In genomic region chr4:6469144-6469543, GRCh38 we compare ENCODE assay signal across 20 cellular contexts. TPM values are rescaled to one million over a fixed set of nuclear protein-coding genes. Genes with fewer than 3 reads are reported as not detected.
"Had no signal": no experiment of that assay in that cellular context is flagged by ENCODE, and none has a peak within 500 bp of the region (broad histone marks: within the 10 kb centered on the region; RNA-seq: fewer than 3 reads in every experiment).

No MANE protein-coding gene starts in this region.

- H3K27ac ChIP-seq: left lung, right lobe of liver, thyroid gland had no signal

- H3K36me3 Mint-ChIP-seq: activated naive CD8-positive, alpha-beta T cell treated with anti-CD3 and anti-CD28 coated beads, Interleukin-2, amount 10 ng/mL, durations not matched to agents 7 days and 5 days; stimulated activated naive B cell treated with anti-CD40 and anti-IgM and Interleukin-4, amounts not matched to agents 10 μg/mL and 1 μg/mL and 100 μg/mL, for 72 hours; T-cell had no signal

- H3K36me3 ChIP-seq: left lung, right lobe of liver, thyroid gland had no signal

- DNase-seq: activated CD4-positive, alpha-beta T cell treated with anti-CD3 and anti-CD28 coated beads for 4 hours; activated naive CD4-positive, alpha-beta T cell treated with Interleukin-2 at 50 U/mL for 16 hours; activated T-cell treated with anti-CD3 and anti-CD28 coated beads for 4 hours; amygdala; hypothalamus; left lung; mammary epithelial cell; midbrain; stimulated activated CD4-positive, alpha-beta T cell treated with anti-CD3 and anti-CD28 coated beads, Interleukin-4, amount 100 ng/mL, for 4 hours; stimulated activated naive B cell treated with anti-CD40 and anti-IgM and Interleukin-4, amounts not matched to agents 10 μg/mL and 1 μg/mL and 100 μg/mL, for 72 hours; T-cell; thyroid gland had no signal

- ATAC-seq: left lung; right lobe of liver; SK-N-SH treated with all-trans-retinoic acid at 6 μM for 48 hours; stimulated activated naive B cell treated with anti-CD40 and anti-IgM and Interleukin-4, amounts not matched to agents 10 μg/mL and 1 μg/mL and 100 μg/mL, for 72 hours; T-cell had no signal

- H3K9me3 ChIP-seq: left lung, right lobe of liver, thyroid gland had no signal

- H3K4me3 Mint-ChIP-seq: activated B cell treated with CpG ODN at 0.5 μM for 24 hours; activated naive CD8-positive, alpha-beta T cell treated with anti-CD3 and anti-CD28 coated beads, Interleukin-2, amount 10 ng/mL, durations not matched to agents 7 days and 5 days; stimulated activated naive B cell treated with anti-CD40 and anti-IgM and Interleukin-4, amounts not matched to agents 10 μg/mL and 1 μg/mL and 100 μg/mL, for 72 hours; T-cell had no signal

- H3K4me3 ChIP-seq: left lung, right lobe of liver, smooth muscle cell, thyroid gland had no signal

- H3K27ac Mint-ChIP-seq: activated B cell treated with CpG ODN at 0.5 μM for 24 hours; activated naive CD8-positive, alpha-beta T cell treated with anti-CD3 and anti-CD28 coated beads, Interleukin-2, amount 10 ng/mL, durations not matched to agents 7 days and 5 days; activated T-helper 2 cell treated with anti-CD3 and anti-CD28 coated beads, Interferon-gamma antibody, Interleukin-2, Interleukin-4, amounts not matched to agents 10 μg/mL and 5 μg/mL and 100 μg/mL, durations not matched to agents 14 hours and 24 hours and 36 hours; stimulated activated naive B cell treated with anti-CD40 and anti-IgM and Interleukin-4, amounts not matched to agents 10 μg/mL and 1 μg/mL and 100 μg/mL, for 72 hours; T-cell had no signal

- H3K9me3 Mint-ChIP-seq: activated B cell treated with CpG ODN at 0.5 μM for 24 hours; activated naive CD8-positive, alpha-beta T cell treated with anti-CD3 and anti-CD28 coated beads, Interleukin-2, amount 10 ng/mL, durations not matched to agents 7 days and 5 days; activated T-helper 2 cell treated with anti-CD3 and anti-CD28 coated beads, Interferon-gamma antibody, Interleukin-2, Interleukin-4, amounts not matched to agents 10 μg/mL and 5 μg/mL and 100 μg/mL, durations not matched to agents 14 hours and 24 hours and 36 hours; stimulated activated naive B cell treated with anti-CD40 and anti-IgM and Interleukin-4, amounts not matched to agents 10 μg/mL and 1 μg/mL and 100 μg/mL, for 72 hours; T-cell had no signal

RNA-seq across cellular contexts. Expression of gene PPP2R2C, which starts 3.3 kb away (rescaled TPM):
- total RNA-seq: activated B cell treated with CpG ODN at 0.5 μM for 24 hours; activated naive CD8-positive, alpha-beta T cell treated with anti-CD3 and anti-CD28 coated beads, Interleukin-2, amount 10 ng/mL, durations not matched to agents 7 days and 5 days; activated T-helper 2 cell treated with anti-CD3 and anti-CD28 coated beads, Interferon-gamma antibody, Interleukin-2, Interleukin-4, amounts not matched to agents 10 μg/mL and 5 μg/mL and 100 μg/mL, durations not matched to agents 14 hours and 24 hours and 36 hours; epithelial cell of proximal tubule; pulmonary artery endothelial cell had no signal
